8 cellular contexts compared by ENCODE assay signal in genomic region chr11:66510271-66510989, GRCh38.
DNase-seq lines count a peak whose midpoint lies in the region; ATAC-seq and TF ChIP-seq lines count a peak whose summit lies in the region.

BBS1 (plus strand) TSS chr11:66510635; CDS start chr11:66510660, 25 bp downstream.

- DNase-seq in AG09319 (ENCODE audit: extremely low read depth, low read depth) (peak; percentile 25), NCI-H82 treated with DMSO at 0.1 percent for 48 hours (lab: John Stamatoyannopoulos, UW; ENCODE audit: unreplicated experiment) (peak; percentile 9), medulla oblongata (ENCODE audit: extremely low spot score) (peak; percentile 77)
- DNase-seq in activated CD8-positive, alpha-beta memory T cell treated with anti-CD3 and anti-CD28 coated beads for 1 hour (ENCODE audit: extremely low read depth in 1 of 2, low read depth in 1 of 2), result peak; percentile 51 to 76
- DNase-seq in effector CD4-positive, alpha-beta T cell, result peak; percentile 73
- DNase-seq in stimulated activated CD4-positive, alpha-beta T cell treated with anti-CD3 and anti-CD28 coated beads, TNF-alpha, amount 100 ng/mL, for 4 hours (ENCODE audit: low read depth in 3 of 3), result peak; percentile 68 to 80 (median 69)

- no peak for TF ChIP-seq CTCF in AG09319 (IDR thresholded peaks at IDR 0.05; ENCODE audit: low read depth, low read length)

- ATAC-seq in GM19035 (IDR thresholded peaks at IDR 0.05; ENCODE audit: unreplicated experiment) (peak; percentile 92), HG03520 (IDR thresholded peaks at IDR 0.05; ENCODE audit: unreplicated experiment) (peak; percentile 67)

Comparison
In these comparisons a context has a peak if more than half of its experiments do, and no peak if none do; other contexts are left out.
1. Peak in every context shown above with its lines: DNase-seq and ATAC-seq.
2. DNase-seq: peak in every context shown above with its lines; median percentile 77 in medulla oblongata; 73 in effector CD4-positive, alpha-beta T cell; 69 in stimulated activated CD4-positive, alpha-beta T cell treated with anti-CD3 and anti-CD28 coated beads, TNF-alpha, amount 100 ng/mL, for 4 hours; 64 in activated CD8-positive, alpha-beta memory T cell treated with anti-CD3 and anti-CD28 coated beads for 1 hour; 25 in AG09319; 9 in NCI-H82 treated with DMSO at 0.1 percent for 48 hours.